In the genomic region with DNA sequence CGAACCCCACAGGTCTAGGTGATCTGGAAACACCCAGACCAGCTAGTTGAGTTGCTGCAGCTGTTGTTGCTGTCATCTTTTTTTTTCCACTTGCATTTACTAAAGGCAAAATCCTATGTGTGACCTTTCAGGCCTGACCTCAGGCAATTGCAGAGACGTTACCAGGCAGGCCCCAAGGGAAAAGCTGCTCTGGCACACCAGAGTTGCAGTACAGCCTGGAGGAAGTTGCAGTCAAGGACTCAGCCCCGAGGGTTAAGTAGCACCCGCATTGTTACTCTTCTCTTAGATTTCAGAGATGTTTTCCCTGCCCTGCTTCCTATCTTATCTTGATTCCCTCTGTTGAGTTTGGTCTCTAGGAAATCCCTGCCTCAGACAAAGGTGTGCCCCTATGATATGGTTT, we compare ENCODE assay signal across 15 cellular contexts. TPM values are rescaled to one million over a fixed set of nuclear protein-coding genes. Genes with fewer than 3 reads are reported as not detected.
A peak's percentile ranks its signal among the peaks of the same experiment; 100 is the strongest.
DNase-seq lines count a peak whose midpoint lies in the region; ATAC-seq, FAIRE-seq and TF ChIP-seq lines count a peak whose summit lies in the region.
"Had no signal": no experiment of that assay in that cellular context is flagged by ENCODE, and none has a peak within 500 bp of the region (broad histone marks: within the 10 kb centered on the region; RNA-seq: fewer than 3 reads in every experiment).

No MANE protein-coding gene starts in this region.

- H3K9me3 ChIP-seq in right atrium auricular region (no peaks in the 10 kb centered on the region), H1 (ENCODE audit: insufficient read depth in 2 of 2, low read depth in 1 of 2, low read length in 1 of 2) (no peaks in the 10 kb centered on the region; a peak in 1 of 4 replicates)
- H3K9me3 ChIP-seq: SJSA1 had no signal

- H3K27me3 Mint-ChIP-seq in stimulated activated naive B cell treated with anti-CD40 and anti-IgM and Interleukin-4, amounts not matched to agents 10 μg/mL and 1 μg/mL and 100 μg/mL, for 72 hours: peaks cover 23 to 59% of the 10 kb centered on the region in 2 donors

- H2AFZ ChIP-seq in H1 (ENCODE audit: low read length): no peak overlapping the region

- H4K91ac ChIP-seq in H1 (replicated peaks; ENCODE audit: insufficient read length, low read length): peak overlapping the region; percentile 15

- no peak overlapping the region for H3K9ac ChIP-seq in H1 (replicated peaks in 1 of 4; ENCODE audit: extremely low read depth in 1 of 4, low read depth in 3 of 4, low read length in 3 of 4)

- H3K27ac ChIP-seq in right atrium auricular region (no peak overlapping the region), H1 (ENCODE audit: low read depth, low read length) (no peak overlapping the region)
- H3K27ac ChIP-seq: RWPE1, SJSA1 had no signal

- TF ChIP-seq POLR2A in H1 (IDR thresholded peaks at IDR 0.05; ENCODE audit: control extremely low read depth in 1 of 2, low read depth in 2 of 2, low read length in 2 of 2): no peak

- H4K20me1 ChIP-seq in H1 (replicated peaks in 1 of 2; ENCODE audit: control insufficient read depth in 1 of 2, insufficient read depth in 2 of 2, low read length in 2 of 2): no peaks in the 10 kb centered on the region

- WGBS in H1 (ENCODE audit: extremely low coverage in 1 of 2, insufficient coverage in 1 of 2, insufficient read length in 1 of 2, insufficient replicate concordance in 2 of 2, low coverage in 1 of 2, low lambda C conversion rate in 2 of 2, missing lambda C conversion rate in 1 of 2), 2 experiments: 76% methylated on average over 4 of the region's 4 CpGs; no CpG with 5 or more reads in 1 of the 2 experiments

- H2BK12ac ChIP-seq in H1 (ENCODE audit: low read depth, low read length): no peak overlapping the region

- H3K4me3 ChIP-seq in right atrium auricular region: no peak overlapping the region
- no peak overlapping the region for H3K4me3 ChIP-seq in H1 (ENCODE audit: extremely low read depth in 1 of 4, insufficient read depth in 2 of 4, low read depth in 3 of 4, low read length in 4 of 4)
- H3K4me3 ChIP-seq: SJSA1 had no signal

- peak; percentile 34 for DNase-seq in right atrium auricular region (ENCODE audit: low spot score)
- no peak for DNase-seq in left ventricle myocardium superior
- peak; percentile 52 for DNase-seq in NAMALWA (ENCODE audit: low spot score)
- DNase-seq in H1 (ENCODE audit: low read depth in 1 of 2, low spot score in 2 of 2): no peak
- peak; percentile 47 for DNase-seq in stimulated activated naive B cell treated with anti-CD40 and anti-IgM and Interleukin-4, amounts not matched to agents 10 μg/mL and 1 μg/mL and 100 μg/mL, for 72 hours
- no peak for DNase-seq in NCI-H82 treated with DMSO at 0.1 percent for 48 hours (lab: John Stamatoyannopoulos, UW; ENCODE audit: unreplicated experiment)
- DNase-seq in NCI-H146 (lab: John Stamatoyannopoulos, UW): no peak
- DNase-seq: CD4-positive, alpha-beta memory T cell; IMR-90; NCI-H1105; NCI-H187; NCI-H524 treated with DMSO at 0.1 percent for 48 hours had no signal

- H3K36me3 ChIP-seq in right atrium auricular region (no peaks in the 10 kb centered on the region), H1 (ENCODE audit: control insufficient read depth in 2 of 4, insufficient read depth in 4 of 4, low read length in 3 of 4) (no peaks in the 10 kb centered on the region)
- H3K36me3 ChIP-seq: SJSA1 had no signal

- H3K4me1 Mint-ChIP-seq in stimulated activated naive B cell treated with anti-CD40 and anti-IgM and Interleukin-4, amounts not matched to agents 10 μg/mL and 1 μg/mL and 100 μg/mL, for 72 hours: peaks cover 18 to 24% of the 10 kb centered on the region in 2 donors
- H3K4me1 Mint-ChIP-seq: CD4-positive, alpha-beta memory T cell had no signal

- no peaks in the 10 kb centered on the region for H3K23me2 ChIP-seq in H1 (ENCODE audit: low read depth, low read length)

- H3K36me3 Mint-ChIP-seq in stimulated activated naive B cell treated with anti-CD40 and anti-IgM and Interleukin-4, amounts not matched to agents 10 μg/mL and 1 μg/mL and 100 μg/mL, for 72 hours: peaks cover 0 to 4% of the 10 kb centered on the region in 2 donors
- H3K36me3 Mint-ChIP-seq: CD4-positive, alpha-beta memory T cell had no signal

- H3K4me3 Mint-ChIP-seq in stimulated activated naive B cell treated with anti-CD40 and anti-IgM and Interleukin-4, amounts not matched to agents 10 μg/mL and 1 μg/mL and 100 μg/mL, for 72 hours: no peak overlapping the region
- H3K4me3 Mint-ChIP-seq: CD4-positive, alpha-beta memory T cell had no signal

- no peak overlapping the region for H3K56ac ChIP-seq in H1 (replicated peaks; ENCODE audit: insufficient read length, low read depth, low read length)

- H3K79me2 ChIP-seq in H1 (ENCODE audit: control insufficient read depth in 1 of 2, insufficient read depth in 2 of 2, low read length in 2 of 2): no peaks in the 10 kb centered on the region

- FAIRE-seq in H1 (lab: Jason Lieb, UNC): no peak

- no peak overlapping the region for H3K23ac ChIP-seq in H1 (ENCODE audit: insufficient read length)

- TF ChIP-seq RAD21 in H1 (IDR thresholded peaks at IDR 0.05 in 1 of 2, conservative IDR thresholded peaks at IDR 0.05 in 1 of 2; ENCODE audit: low read depth in 2 of 2, low read length in 2 of 2): no peak

- no peaks in the 10 kb centered on the region for H3K79me1 ChIP-seq in H1 (ENCODE audit: low read depth, low read length)

- H3K18ac ChIP-seq in H1 (ENCODE audit: extremely low read depth, low read length): peak overlapping the region; percentile 51; the same call in 1 of the 2 replicates

- H2BK5ac ChIP-seq in H1 (ENCODE audit: low read depth, low read length): no peak overlapping the region

- no peak overlapping the region for H4K5ac ChIP-seq in H1 (ENCODE audit: insufficient read length, low read depth, low read length)

- no peak overlapping the region for H2BK120ac ChIP-seq in H1 (replicated peaks; ENCODE audit: low read depth, low read length)

- POLR2A ChIA-PET in H1 (lab: Charles Lee; ENCODE audit: partially characterized antibody): interaction anchor here (0.7 to 1.4 kb wide), 4 partner anchors 20 to 72 kb away, joined by 3 to 4 read pairs (median 3); no protein-coding TSS in a partner anchor

- H3K27me3 ChIP-seq in right atrium auricular region: no peaks in the 10 kb centered on the region
- H3K27me3 ChIP-seq in H1 (replicated peaks in 1 of 4; ENCODE audit: control insufficient read depth in 3 of 4, extremely low read depth in 1 of 4, insufficient read depth in 3 of 4, low read length in 3 of 4): no peaks in the 10 kb centered on the region
- H3K27me3 ChIP-seq: SJSA1 had no signal

- H3K14ac ChIP-seq in H1 (ENCODE audit: insufficient read length): no peak overlapping the region

- TF ChIP-seq CTCF in right atrium auricular region (IDR thresholded peaks at IDR 0.05) (no peak), H1 (IDR thresholded peaks at IDR 0.05; ENCODE audit: control extremely low read depth in 1 of 3, insufficient read depth in 1 of 3, low read depth in 1 of 3, low read length in 3 of 3) (no peak)

- intact Hi-C loops in left ventricle myocardium superior (cut with micrococcal nuclease): no loop called here

- H3K9me3 Mint-ChIP-seq in stimulated activated naive B cell treated with anti-CD40 and anti-IgM and Interleukin-4, amounts not matched to agents 10 μg/mL and 1 μg/mL and 100 μg/mL, for 72 hours: peaks cover 5% of the 10 kb centered on the region in 2 donors

- no peak overlapping the region for H2AK5ac ChIP-seq in H1 (ENCODE audit: low read depth, low read length)

- H2BK20ac ChIP-seq in H1 (ENCODE audit: low read length): peak overlapping the region; percentile 29; the same call in 1 of the 2 replicates

- H3K27ac Mint-ChIP-seq in stimulated activated naive B cell treated with anti-CD40 and anti-IgM and Interleukin-4, amounts not matched to agents 10 μg/mL and 1 μg/mL and 100 μg/mL, for 72 hours: no peak overlapping the region

- ATAC-seq in left ventricle myocardium superior (no peak), HG02610 (IDR thresholded peaks at IDR 0.05; ENCODE audit: unreplicated experiment) (no peak)
- ATAC-seq in stimulated activated naive B cell treated with anti-CD40 and anti-IgM and Interleukin-4, amounts not matched to agents 10 μg/mL and 1 μg/mL and 100 μg/mL, for 72 hours (replicated peaks): peak; percentile 90 to 95

- H3K4me2 ChIP-seq in H1 (ENCODE audit: insufficient read depth in 1 of 2, low read depth in 2 of 2, low read length in 2 of 2): peak overlapping the region in 1 of 2 experiments; percentile 42; a peak in 3 of 4 replicates

- CTCF ChIA-PET in H1 (lab: Charles Lee; ENCODE audit: partially characterized antibody): interaction anchor here (0.6 to 1.1 kb wide), 7 partner anchors 15 to 1700 kb away, joined by 3 to 5 read pairs (median 3); no protein-coding TSS in a partner anchor

- peak overlapping the region; percentile 0 for H3K4ac ChIP-seq in H1 (replicated peaks; ENCODE audit: insufficient read length, low read depth, low read length)

- no peak for TF ChIP-seq EP300 in H1 (IDR thresholded peaks at IDR 0.05; ENCODE audit: borderline replicate concordance in 1 of 2, low read depth in 2 of 2, low read length in 2 of 2)

- no peak overlapping the region for H4K8ac ChIP-seq in H1 (ENCODE audit: extremely low read depth, insufficient read depth, low read length)

- H2BK15ac ChIP-seq in H1 (ENCODE audit: low read length): 0 out of 2 replicates have a peak overlapping the region, but pooled peaks have one; percentile 84

- H3K4me1 ChIP-seq in right atrium auricular region (no peaks in the 10 kb centered on the region), H1 (replicated peaks in 1 of 4; ENCODE audit: control insufficient read depth in 3 of 4, insufficient read depth in 4 of 4, low read length in 3 of 4) (peaks cover 4 to 22% (median 14%) of the 10 kb centered on the region in 4 experiments; a peak in 5 of 7 replicates)

TF ChIP-seq in H1, 55 proteins besides CTCF, POLR2A, EP300 and RAD21 (continues in another document):
- TF ChIP-seq TAF1 (IDR thresholded peaks at IDR 0.05; ENCODE audit: low read depth, low read length) (no peak), RFX5 (IDR thresholded peaks at IDR 0.05; ENCODE audit: borderline replicate concordance, low read depth, low read length) (no peak), NANOG (IDR thresholded peaks at IDR 0.05; ENCODE audit: insufficient read depth, low read depth, low read length, poor library complexity, severe bottlenecking) (no peak)
- TF ChIP-seq, protein P1, sequence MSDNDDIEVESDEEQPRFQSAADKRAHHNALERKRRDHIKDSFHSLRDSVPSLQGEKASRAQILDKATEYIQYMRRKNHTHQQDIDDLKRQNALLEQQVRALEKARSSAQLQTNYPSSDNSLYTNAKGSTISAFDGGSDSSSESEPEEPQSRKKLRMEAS (IDR thresholded peaks at IDR 0.05): no peak

RNA-seq across cellular contexts. Expression of a gene that starts 45.2 kb away (rescaled TPM):
- total RNA-seq in right atrium auricular region (10 to 100 TPM; 54.8 to 81.1 TPM), left ventricle myocardium superior (74.8 TPM)
- total RNA-seq in H1 (2021; fragmentation: NEBNext Ultra II Directional; extraction: Animal tissue kit (Norgen Biotek cat#: 25700)): 124 and 132 TPM in 2 replicates
- 24.7 and 28.4 TPM in 2 replicates for polyA plus RNA-seq in H1 (2011; rRNA removed)
- polyA plus RNA-seq in H1 (2011; cell fraction: cytosol; rRNA removed): 34.3 TPM
- 28.6 TPM for polyA plus RNA-seq in H1 (2011; cell fraction: nucleus; rRNA removed)
- polyA plus RNA-seq in H1 (2012, experiment 1 of 2): 47.1 to 77.4 TPM (median 56.0 TPM) in 4 replicates
- 7.3 TPM for polyA plus RNA-seq in H1 (2012, experiment 2 of 2)
- polyA plus RNA-seq in H1 (2013, experiment 1 of 2): 38.2 TPM
- 38.2 TPM for polyA plus RNA-seq in H1 (2013, experiment 2 of 2)
- polyA minus RNA-seq in H1 (2011; rRNA and poly(A)+ RNA removed): 126 and 210 TPM in 2 replicates
- 69.9 TPM for polyA minus RNA-seq in H1 (2011; cell fraction: cytosol; rRNA and poly(A)+ RNA removed)
- 143 TPM for polyA minus RNA-seq in H1 (2011; cell fraction: nucleus; rRNA and poly(A)+ RNA removed)

Comparison
In these comparisons a context has a peak if more than half of its experiments do, and no peak if none do; other contexts are left out.
1. DNase-seq: peak in right atrium auricular region (single experiment), NAMALWA (single experiment) and stimulated activated naive B cell treated with anti-CD40 and anti-IgM and Interleukin-4, amounts not matched to agents 10 μg/mL and 1 μg/mL and 100 μg/mL, for 72 hours (single experiment); none in left ventricle myocardium superior (single experiment), H1 (0 of 2), NCI-H82 treated with DMSO at 0.1 percent for 48 hours (single experiment) and NCI-H146 (single experiment).
2. ATAC-seq: peak in stimulated activated naive B cell treated with anti-CD40 and anti-IgM and Interleukin-4, amounts not matched to agents 10 μg/mL and 1 μg/mL and 100 μg/mL, for 72 hours (2 of 2); none in left ventricle myocardium superior (single experiment) and HG02610 (single experiment).